ENCODE assay signal across 17 cellular contexts in genomic region chr4:97142893-97143292, GRCh38.
"Had no signal": no experiment of that assay in that cellular context is flagged by ENCODE, and none has a peak within 500 bp of the region (broad histone marks: within the 10 kb centered on the region; RNA-seq: fewer than 3 reads in every experiment).

No MANE protein-coding gene starts in this region.

- H3K4me3 Mint-ChIP-seq: activated CD4-positive, alpha-beta T cell treated with anti-CD3 and anti-CD28 coated beads, Interleukin-2, amount 10 ng/mL, durations not matched to agents 24 days and 14 days; activated CD8-positive, alpha-beta T cell treated with anti-CD3 and anti-CD28 coated beads for 36 hours; activated naive CD8-positive, alpha-beta T cell treated with anti-CD3 and anti-CD28 coated beads for 36 hours; activated T-helper 17 cell treated with anti-CD3 and anti-CD28 coated beads, Interleukin-2, amount 50 U/mL, for 72 hours; dendritic cell treated with granulocyte-macrophage colony-stimulating factor and Interleukin-4, amounts not matched to agents 40 ng/mL and 50 ng/mL, for 4 days; naive thymus-derived CD4-positive, alpha-beta T cell had no signal

- H3K27me3 Mint-ChIP-seq: activated CD4-positive, alpha-beta T cell treated with anti-CD3 and anti-CD28 coated beads, Interleukin-2, amount 10 ng/mL, durations not matched to agents 24 days and 14 days; activated CD8-positive, alpha-beta T cell treated with anti-CD3 and anti-CD28 coated beads for 36 hours; activated naive CD8-positive, alpha-beta T cell treated with anti-CD3 and anti-CD28 coated beads for 36 hours; dendritic cell treated with granulocyte-macrophage colony-stimulating factor and Interleukin-4, amounts not matched to agents 40 ng/mL and 50 ng/mL, for 4 days had no signal

- H3K4me1 Mint-ChIP-seq: activated CD4-positive, alpha-beta T cell treated with anti-CD3 and anti-CD28 coated beads, Interleukin-2, amount 10 ng/mL, durations not matched to agents 24 days and 14 days; activated naive CD8-positive, alpha-beta T cell treated with anti-CD3 and anti-CD28 coated beads for 36 hours; activated T-helper 17 cell treated with anti-CD3 and anti-CD28 coated beads, Interleukin-2, amount 50 U/mL, for 72 hours; naive thymus-derived CD4-positive, alpha-beta T cell had no signal

- H3K9me3 ChIP-seq: esophagus squamous epithelium had no signal

- H3K4me3 ChIP-seq: esophagus squamous epithelium, heart right ventricle, pancreas had no signal

- H3K27ac Mint-ChIP-seq: activated CD4-positive, alpha-beta T cell treated with anti-CD3 and anti-CD28 coated beads, Interleukin-2, amount 10 ng/mL, durations not matched to agents 24 days and 14 days; activated CD8-positive, alpha-beta T cell treated with anti-CD3 and anti-CD28 coated beads for 36 hours; activated naive CD8-positive, alpha-beta T cell treated with anti-CD3 and anti-CD28 coated beads for 36 hours; activated T-helper 17 cell treated with anti-CD3 and anti-CD28 coated beads, Interleukin-2, amount 50 U/mL, for 72 hours; dendritic cell treated with granulocyte-macrophage colony-stimulating factor and Interleukin-4, amounts not matched to agents 40 ng/mL and 50 ng/mL, for 4 days; naive thymus-derived CD4-positive, alpha-beta T cell had no signal

- DNase-seq: activated CD4-positive, alpha-beta T cell treated with anti-CD3 and anti-CD28 coated beads, Interleukin-2, amount 10 ng/mL, durations not matched to agents 24 days and 14 days; activated CD4-positive, CD25-positive, alpha-beta regulatory T cell; activated CD8-positive, alpha-beta T cell treated with anti-CD3 and anti-CD28 coated beads for 36 hours; activated naive CD4-positive, alpha-beta T cell; activated naive CD8-positive, alpha-beta T cell treated with anti-CD3 and anti-CD28 coated beads for 36 hours; activated T-cell treated with anti-CD3 and anti-CD28 coated beads, Interleukin-2, amount 50 U/mL, for 1 hour; amniotic stem cell; effector CD8-positive, alpha-beta T cell; esophagus squamous epithelium; heart right ventricle; mesenchymal stem cell; naive thymus-derived CD4-positive, alpha-beta T cell; pancreas; stimulated activated naive CD4-positive, alpha-beta T cell; T-helper 9 cell had no signal

- H3K27ac ChIP-seq: esophagus squamous epithelium, heart right ventricle, pancreas had no signal

- H3K4me1 ChIP-seq: esophagus squamous epithelium, heart right ventricle, pancreas had no signal

- H3K36me3 ChIP-seq: esophagus squamous epithelium, heart right ventricle, pancreas had no signal

- H3K27me3 ChIP-seq: esophagus squamous epithelium, heart right ventricle, pancreas had no signal

- H3K36me3 Mint-ChIP-seq: activated naive CD8-positive, alpha-beta T cell treated with anti-CD3 and anti-CD28 coated beads for 36 hours had no signal
